ENCODE assay signal across 8 cellular contexts in the genomic region with DNA sequence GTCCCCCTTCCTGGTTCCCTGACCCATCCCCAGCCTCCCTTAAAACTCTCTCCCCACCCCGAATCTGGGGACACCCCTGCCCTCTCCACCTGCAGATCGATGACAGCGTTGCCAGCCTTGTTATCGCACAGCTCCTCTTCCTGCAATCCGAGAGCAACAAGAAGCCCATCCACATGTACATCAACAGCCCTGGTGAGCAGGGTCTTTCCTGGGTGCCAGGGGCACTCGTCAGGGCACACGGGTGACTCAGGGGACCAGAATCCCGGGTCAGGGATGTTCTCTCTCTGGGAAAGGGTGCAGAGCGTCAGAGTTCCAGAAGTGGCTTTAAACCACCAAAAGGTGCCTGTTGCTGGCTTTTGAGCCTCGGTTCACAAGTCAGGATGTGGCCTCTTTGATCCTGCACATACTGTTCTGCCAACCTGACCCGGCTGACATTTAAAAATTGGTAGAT. TPM values are rescaled to one million over a fixed set of nuclear protein-coding genes. Genes with fewer than 3 reads are reported as not detected.
DNase-seq lines count a peak whose midpoint lies in the region; ATAC-seq and TF ChIP-seq lines count a peak whose summit lies in the region.

No MANE protein-coding gene starts in this region.

- peak overlapping the region; percentile 72; the same call in 1 of the 2 replicates for H2AFZ ChIP-seq in OCI-LY7 (ENCODE audit: low read length)

- peaks cover 0 to 4% (median 0%) of the 10 kb centered on the region in 7 donors for H3K9me3 Mint-ChIP-seq in CD14-positive monocyte

- H3K27ac Mint-ChIP-seq in CD14-positive monocyte: peak overlapping the region in 3 of 7 donors; percentile 15 to 87 (median 60)

- H3K9me3 ChIP-seq in OCI-LY7 (ENCODE audit: low read length): no peaks in the 10 kb centered on the region
- no peaks in the 10 kb centered on the region for H3K9me3 ChIP-seq in muscle layer of colon (ENCODE audit: low read length)

- TSS peak; percentile 72 for BruUV-seq in OCI-LY7 (replicated peaks; lab: Mats Ljungman, UMichigan)

- H3K9ac ChIP-seq in muscle layer of colon (ENCODE audit: low read length): peak overlapping the region; percentile 75

- DNase-seq in CD14-positive monocyte (ENCODE audit: low spot score): no peak
- peak; percentile 36 for DNase-seq in OCI-LY7 (ENCODE audit: low spot score)
- DNase-seq in cardiac fibroblast (ENCODE audit: low read depth in 2 of 2): peak in 1 of 2 donors; percentile 9
- no peak for DNase-seq in midbrain (lab: John Stamatoyannopoulos, UW)
- no peak for DNase-seq in globus pallidus (ENCODE audit: low spot score)

- H3K9me2 ChIP-seq in OCI-LY7 (ENCODE audit: insufficient read depth, low read length): no peaks in the 10 kb centered on the region

- peak overlapping the region; percentile 83 to 91 for H3K4me3 Mint-ChIP-seq in CD14-positive monocyte

- peaks cover 13% of the 10 kb centered on the region for H3K4me1 ChIP-seq in OCI-LY7 (ENCODE audit: insufficient read depth, low read length, poor library complexity, severe bottlenecking)
- peaks cover 8% of the 10 kb centered on the region for H3K4me1 ChIP-seq in muscle layer of colon (ENCODE audit: insufficient read depth, low read length)

- H3K27me3 ChIP-seq in muscle layer of colon (ENCODE audit: control insufficient read depth in 1 of 2, insufficient read depth in 2 of 2, low read length in 2 of 2): no peaks in the 10 kb centered on the region

- intact Hi-C loops in CD14-positive monocyte (cut with micrococcal nuclease) (no loop called here), OCI-LY7 (cut with micrococcal nuclease; ENCODE audit: unreplicated experiment) (no loop called here)

- no peaks in the 10 kb centered on the region for H4K20me1 ChIP-seq in OCI-LY7 (ENCODE audit: insufficient read depth, low read length)

- peaks cover 17% of the 10 kb centered on the region; the same call in 1 of the 2 replicates for H3K79me2 ChIP-seq in OCI-LY7 (ENCODE audit: insufficient read depth, low read depth, low read length)

- peak overlapping the region; percentile 55 for H3K27ac ChIP-seq in OCI-LY7 (ENCODE audit: low read depth, low read length, poor library complexity, severe bottlenecking)
- peak overlapping the region; percentile 72 for H3K27ac ChIP-seq in muscle layer of colon (ENCODE audit: low read depth, low read length)

- POLR2A ChIA-PET in OCI-LY7 (lab: Charles Lee): no interaction called here

- CTCF ChIA-PET in OCI-LY7 (lab: Charles Lee; ENCODE audit: unreplicated experiment): interaction anchor here (2.0 kb wide), 1 partner anchor 10 kb away, joined by 6 read pairs; the partner anchor contains the start of gene ALKBH7

- ATAC-seq in HG03565 (IDR thresholded peaks at IDR 0.05; ENCODE audit: unreplicated experiment): no peak
- ATAC-seq in HG03520 (IDR thresholded peaks at IDR 0.05; ENCODE audit: unreplicated experiment): no peak

- H3K4me1 Mint-ChIP-seq in CD14-positive monocyte: peaks cover 18% of the 10 kb centered on the region

- peaks cover 33% of the 10 kb centered on the region for H3K36me3 ChIP-seq in OCI-LY7 (ENCODE audit: insufficient read depth, low read length)
- peaks cover 25% of the 10 kb centered on the region for H3K36me3 ChIP-seq in muscle layer of colon (ENCODE audit: insufficient read depth, low read length)

- peak overlapping the region; percentile 94 for H3K4me2 ChIP-seq in OCI-LY7 (ENCODE audit: low read length)

- TF ChIP-seq CTCF in CD14-positive monocyte (IDR thresholded peaks at IDR 0.05): no peak
- TF ChIP-seq CTCF in OCI-LY7 (conservative IDR thresholded peaks at IDR 0.05; ENCODE audit: low read length): no peak
- no peak for TF ChIP-seq CTCF in cardiac fibroblast (IDR thresholded peaks at IDR 0.05; ENCODE audit: low read depth, low read length)

- H3K4me3 ChIP-seq in OCI-LY7 (ENCODE audit: low read depth, low read length, poor library complexity, severe bottlenecking) (peak overlapping the region; percentile 86), cardiac fibroblast (replicated peaks in 1 of 2; ENCODE audit: low read depth in 2 of 2, low read length in 2 of 2) (peak overlapping the region; percentile 86 to 93), muscle layer of colon (ENCODE audit: low read depth in 1 of 2, low read length in 2 of 2) (peak overlapping the region; percentile 82 to 83)

- H3K27me3 Mint-ChIP-seq in CD14-positive monocyte (ENCODE audit: low read depth in 3 of 3): peaks cover 0 to 1% (median 0%) of the 10 kb centered on the region in 3 donors

- peaks cover 26 to 37% of the 10 kb centered on the region in 2 donors for H3K36me3 Mint-ChIP-seq in CD14-positive monocyte

RNA-seq across cellular contexts. Expression of gene CLPP, which starts 1.0 kb away (rescaled TPM):
- 10 to 100 TPM; 52.4 to 53.2 TPM for polyA plus RNA-seq in CD14-positive monocyte
- 73.5 and 115 TPM in 2 replicates for total RNA-seq in OCI-LY7 (2014; rRNA removed; shearing (Covaris generic))
- total RNA-seq in OCI-LY7 (2022): 114 and 124 TPM in 2 replicates

RNA-seq across cellular contexts. Expression of gene ALKBH7, which starts 10.2 kb away (rescaled TPM):
- polyA plus RNA-seq in CD14-positive monocyte: 100 to 1,000 TPM in 1 of 2 donors, 10 to 100 TPM in 1; 86.0 to 109 TPM
- total RNA-seq in OCI-LY7 (2014; rRNA removed; shearing (Covaris generic)): 35.8 and 61.0 TPM in 2 replicates
- total RNA-seq in OCI-LY7 (2022): 74.2 and 75.9 TPM in 2 replicates

RNA-seq across cellular contexts. Expression of gene PSPN, which starts 13.4 kb away (rescaled TPM):
- polyA plus RNA-seq in CD14-positive monocyte: under 1 TPM; 0.10 to 0.13 TPM
- 1.4 and 1.6 TPM in 2 replicates for total RNA-seq in OCI-LY7 (2014; rRNA removed; shearing (Covaris generic))
- total RNA-seq in OCI-LY7 (2022): 2.1 and 2.9 TPM in 2 replicates

RNA-seq across cellular contexts. Expression of gene ACER1, which starts 29.0 kb away (rescaled TPM):
- polyA plus RNA-seq in CD14-positive monocyte: not detected
- not detected in 2 replicates for total RNA-seq in OCI-LY7 (2014; rRNA removed; shearing (Covaris generic))
- total RNA-seq in OCI-LY7 (2022): not detected in 2 replicates

RNA-seq across cellular contexts. Expression of gene GTF2F1, which starts 30.6 kb away (rescaled TPM):
- polyA plus RNA-seq in CD14-positive monocyte: 10 to 100 TPM in 1 of 2 donors, 1 to 10 TPM in 1; 9.4 to 13.2 TPM
- total RNA-seq in OCI-LY7 (2014; rRNA removed; shearing (Covaris generic)): 31.1 and 44.4 TPM in 2 replicates
- 43.2 and 47.7 TPM in 2 replicates for total RNA-seq in OCI-LY7 (2022)
